Comparison of ENCODE assay signal across 1 cellular context in genomic region chr2:69617744-69618143, GRCh38.
TF ChIP-seq lines count a peak whose summit lies in the region.

No MANE protein-coding gene starts in this region.

TF ChIP-seq in IMR-90, 13 proteins besides CTCF, POLR2A, EP300 and RAD21 (continued from another document):
- TF ChIP-seq FOS (IDR thresholded peaks at IDR 0.05; ENCODE audit: low read depth, low read length) (no peak), USF2 (IDR thresholded peaks at IDR 0.05; ENCODE audit: low read depth, low read length) (no peak), BHLHE40 (IDR thresholded peaks at IDR 0.05; ENCODE audit: low read depth, low read length) (no peak), ELK1 (IDR thresholded peaks at IDR 0.05; ENCODE audit: borderline replicate concordance, low read depth, low read length) (no peak), RFX5 (IDR thresholded peaks at IDR 0.05; ENCODE audit: low read depth, low read length) (no peak), NFE2L2 (IDR thresholded peaks at IDR 0.05; ENCODE audit: low read depth, low read length) (no peak), MAFK (IDR thresholded peaks at IDR 0.05; ENCODE audit: low read depth, low read length) (no peak), CEBPB (IDR thresholded peaks at IDR 0.05; ENCODE audit: low read depth, low read length) (no peak), MAZ (IDR thresholded peaks at IDR 0.05; ENCODE audit: borderline replicate concordance, low read depth, low read length) (no peak), CHD1 (IDR thresholded peaks at IDR 0.05; ENCODE audit: low read depth, low read length) (no peak)
TF ChIP-seq in IMR-90: peak in this region for 0.
